ENCODE assay signal across 36 cellular contexts in the genomic region with DNA sequence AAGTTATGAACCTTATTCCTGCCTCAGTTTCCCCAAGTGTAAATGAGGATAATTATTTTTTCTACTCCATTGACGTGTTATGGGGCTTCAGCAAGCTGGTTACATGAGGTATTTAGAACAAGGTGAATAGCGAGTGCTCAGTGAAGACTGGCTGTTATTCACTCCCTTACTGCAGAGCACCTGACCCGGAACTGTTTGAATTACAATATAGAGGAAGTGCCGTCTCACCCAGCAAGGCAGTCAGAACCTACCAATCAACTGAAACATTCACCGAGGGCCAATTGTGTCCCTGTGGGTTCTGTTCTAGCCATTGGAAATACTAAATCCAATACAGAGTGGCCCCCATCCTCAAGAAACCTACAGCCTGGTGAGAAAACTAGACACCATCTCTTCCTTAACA.
"Had no signal": no experiment of that assay in that cellular context is flagged by ENCODE, and none has a peak within 500 bp of the region (broad histone marks: within the 10 kb centered on the region; RNA-seq: fewer than 3 reads in every experiment).

No MANE protein-coding gene starts in this region.

- FAIRE-seq: astrocyte, colon, TTC549 had no signal

- ATAC-seq: activated CD4-positive, alpha-beta T cell treated with anti-CD3 and anti-CD28 coated beads for 36 hours; activated CD4-positive, CD25-positive, alpha-beta regulatory T cell treated with anti-CD3 and anti-CD28 coated beads, Interleukin-2, amount 50 U/mL, for 24 hours; activated CD8-positive, alpha-beta T cell treated with anti-CD3 and anti-CD28 coated beads for 36 hours; activated naive CD4-positive, alpha-beta T cell treated with anti-CD3 and anti-CD28 coated beads, Interleukin-2, amount 50 U/mL, for 72 hours; activated T-cell treated with anti-CD3 and anti-CD28 coated beads, Interleukin-2, amount 50 U/mL, for 4 hours; activated T-cell treated with anti-CD3 and anti-CD28 coated beads, Interleukin-2, amount 50 U/mL, for 72 hours; activated T-helper 17 cell treated with anti-CD3 and anti-CD28 coated beads, Interleukin-2, amount 50 U/mL, for 72 hours; body of pancreas had no signal

- DNase-seq: activated CD4-positive, alpha-beta memory T cell treated with anti-CD3 and anti-CD28 coated beads for 36 hours; activated CD4-positive, alpha-beta T cell treated with anti-CD3 and anti-CD28 coated beads for 1 hour; activated CD4-positive, alpha-beta T cell treated with anti-CD3 and anti-CD28 coated beads for 36 hours; activated CD4-positive, alpha-beta T cell treated with anti-CD3 and anti-CD28 coated beads, Interleukin-2, amount 10 ng/mL, durations not matched to agents 24 days and 14 days; activated CD4-positive, alpha-beta T cell treated with anti-CD3 and anti-CD28 coated beads, Interleukin-2, amount 50 U/mL, for 1 hour; activated CD4-positive, alpha-beta T cell treated with anti-CD3 and anti-CD28 coated beads, Interleukin-2, amount 50 U/mL, for 4 hours; activated CD4-positive, CD25-positive, alpha-beta regulatory T cell; activated CD8-positive, alpha-beta memory T cell treated with anti-CD3 and anti-CD28 coated beads, Interleukin-2, amount 50 U/mL, for 4 hours; activated CD8-positive, alpha-beta T cell treated with anti-CD3 and anti-CD28 coated beads for 36 hours; activated effector memory CD4-positive, alpha-beta T cell treated with anti-CD3 and anti-CD28 coated beads, Interleukin-2, amount 50 U/mL, for 16 hours; activated gamma-delta T cell treated with Interleukin-2 at 50 U/mL for 16 hours; activated naive CD4-positive, alpha-beta T cell; activated naive CD4-positive, alpha-beta T cell treated with anti-CD3 and anti-CD28 coated beads for 36 hours; activated naive CD4-positive, alpha-beta T cell treated with anti-CD3 and anti-CD28 coated beads, Interleukin-2, amount 50 U/mL, for 16 hours; activated naive CD8-positive, alpha-beta T cell treated with anti-CD3 and anti-CD28 coated beads for 36 hours; activated T-cell treated with anti-CD3 and anti-CD28 coated beads for 4 hours; activated T-cell treated with anti-CD3 and anti-CD28 coated beads, Interleukin-2, amount 50 U/mL, for 1 hour; activated T-cell treated with anti-CD3 and anti-CD28 coated beads, Interleukin-2, amount 50 U/mL, for 4 hours; activated T-cell treated with anti-CD3 and anti-CD28 coated beads, Interleukin-2, amount 50 U/mL, for 72 hours; adrenal gland; amniotic stem cell; aorta; body of pancreas; brain microvascular endothelial cell; central memory CD4-positive, alpha-beta T cell; T-helper 2 cell; T-helper 9 cell had no signal

- H3K27ac ChIP-seq: body of pancreas, brain microvascular endothelial cell, breast epithelium, coronary artery, VCaP had no signal

- H3K4me3 ChIP-seq: adrenal gland, body of pancreas, breast epithelium, coronary artery had no signal

- H3K36me3 ChIP-seq: adrenal gland, brain microvascular endothelial cell, breast epithelium had no signal

- H3K9me3 ChIP-seq: adrenal gland, body of pancreas, breast epithelium had no signal

- H3K4me1 ChIP-seq: body of pancreas, breast epithelium had no signal

- H3K27me3 ChIP-seq: adrenal gland, body of pancreas, brain microvascular endothelial cell, breast epithelium had no signal
